Comparison of ENCODE assay signal across 8 cellular contexts in genomic region chr5:133969654-133970324, GRCh38. TPM values are rescaled to one million over a fixed set of nuclear protein-coding genes. Genes with fewer than 3 reads are reported as not detected.
DNase-seq lines count a peak whose midpoint lies in the region; ATAC-seq and TF ChIP-seq lines count a peak whose summit lies in the region.

No MANE protein-coding gene starts in this region.

- no peaks in the 10 kb centered on the region for H3K27me3 Mint-ChIP-seq in stimulated activated naive CD8-positive, alpha-beta T cell treated with anti-CD3 and anti-CD28 coated beads, Interleukin-15, Interleukin-2, amounts not matched to agents 100 ng/mL and 50 ng/mL, for 24 hours
- H3K27me3 Mint-ChIP-seq in activated B cell treated with CpG ODN at 0.5 μM for 24 hours = no peaks in the 10 kb centered on the region

- CTCF ChIA-PET in activated B cell treated with CpG ODN at 0.5 μM for 24 hours (lab: Charles Lee) = interaction anchor here (0.6 to 3.1 kb wide), 11 partner anchors 10 to 858 kb away, joined by 3 to 20 read pairs (median 3); no protein-coding TSS in a partner anchor

- POLR2A ChIA-PET in activated B cell treated with CpG ODN at 0.5 μM for 24 hours (lab: Charles Lee) = interaction anchor here (0.6 to 4.0 kb wide), 17 partner anchors 8 to 918 kb away, joined by 3 to 22 read pairs (median 4); partner anchors contain the start of genes HSPA4 and VDAC1

- peaks cover 50% of the 10 kb centered on the region for H3K36me3 Mint-ChIP-seq in stimulated activated naive CD8-positive, alpha-beta T cell treated with anti-CD3 and anti-CD28 coated beads, Interleukin-15, Interleukin-2, amounts not matched to agents 100 ng/mL and 50 ng/mL, for 24 hours (ENCODE audit: low read depth)
- H3K36me3 Mint-ChIP-seq in activated B cell treated with CpG ODN at 0.5 μM for 24 hours (ENCODE audit: low read depth) = peaks cover 62% of the 10 kb centered on the region

- no peak for DNase-seq in stimulated activated naive CD8-positive, alpha-beta T cell treated with anti-CD3 and anti-CD28 coated beads, Interleukin-15, Interleukin-2, amounts not matched to agents 100 U/mL and 50 U/mL, for 24 hours
- DNase-seq in activated B cell treated with CpG ODN at 0.5 μM for 24 hours (no peak), kidney epithelial cell (ENCODE audit: low read depth) (peak; percentile 52), SK-N-DZ (ENCODE audit: low spot score) (no peak), NCI-H187 treated with DMSO at 0.1 percent for 48 hours (lab: John Stamatoyannopoulos, UW) (no peak)
- no peak for DNase-seq in stimulated activated CD4-positive, alpha-beta T cell treated with anti-CD3 and anti-CD28 coated beads, Interleukin-2, amount 100 ng/mL, for 24 hours

- no peak overlapping the region for H3K4me3 ChIP-seq in kidney epithelial cell (ENCODE audit: low read depth, low read length)

- no peaks in the 10 kb centered on the region for H3K36me3 ChIP-seq in kidney epithelial cell (ENCODE audit: control insufficient read depth, insufficient read depth, low read length)

- peaks cover 52% of the 10 kb centered on the region for H3K4me1 Mint-ChIP-seq in stimulated activated naive CD8-positive, alpha-beta T cell treated with anti-CD3 and anti-CD28 coated beads, Interleukin-15, Interleukin-2, amounts not matched to agents 100 ng/mL and 50 ng/mL, for 24 hours (ENCODE audit: low read depth)
- peaks cover 50% of the 10 kb centered on the region for H3K4me1 Mint-ChIP-seq in activated B cell treated with CpG ODN at 0.5 μM for 24 hours

- H3K27me3 ChIP-seq in kidney epithelial cell (ENCODE audit: control insufficient read depth, insufficient read depth, low read length) = no peaks in the 10 kb centered on the region

- no peaks in the 10 kb centered on the region for H3K9me3 Mint-ChIP-seq in stimulated activated naive CD8-positive, alpha-beta T cell treated with anti-CD3 and anti-CD28 coated beads, Interleukin-15, Interleukin-2, amounts not matched to agents 100 ng/mL and 50 ng/mL, for 24 hours
- no peaks in the 10 kb centered on the region for H3K9me3 Mint-ChIP-seq in activated B cell treated with CpG ODN at 0.5 μM for 24 hours

- no peak for ATAC-seq in stimulated activated naive CD8-positive, alpha-beta T cell treated with anti-CD3 and anti-CD28 coated beads, Interleukin-15, Interleukin-2, amounts not matched to agents 100 U/mL and 50 U/mL, for 24 hours
- ATAC-seq in activated B cell treated with CpG ODN at 0.5 μM for 24 hours (ENCODE audit: low read depth) (peak; percentile 25), HG03108 (IDR thresholded peaks at IDR 0.05; ENCODE audit: unreplicated experiment) (no peak)

- peak overlapping the region; percentile 94 for H3K27ac Mint-ChIP-seq in stimulated activated naive CD8-positive, alpha-beta T cell treated with anti-CD3 and anti-CD28 coated beads, Interleukin-15, Interleukin-2, amounts not matched to agents 100 ng/mL and 50 ng/mL, for 24 hours
- peak overlapping the region; percentile 96 for H3K27ac Mint-ChIP-seq in activated B cell treated with CpG ODN at 0.5 μM for 24 hours

- peak overlapping the region; percentile 93 for H3K4me3 Mint-ChIP-seq in stimulated activated naive CD8-positive, alpha-beta T cell treated with anti-CD3 and anti-CD28 coated beads, Interleukin-15, Interleukin-2, amounts not matched to agents 100 ng/mL and 50 ng/mL, for 24 hours
- peak overlapping the region; percentile 95 for H3K4me3 Mint-ChIP-seq in activated B cell treated with CpG ODN at 0.5 μM for 24 hours

- no peak for TF ChIP-seq CTCF in activated B cell treated with CpG ODN at 0.5 μM for 24 hours (IDR thresholded peaks at IDR 0.05)
- TF ChIP-seq CTCF in kidney epithelial cell (IDR thresholded peaks at IDR 0.05; ENCODE audit: insufficient read depth, low read length, poor library complexity, severe bottlenecking) = no peak

- intact Hi-C loops in activated B cell treated with CpG ODN at 0.5 μM for 24 hours (cut with micrococcal nuclease) = loop anchor here (1.0 to 10.0 kb wide), 3 partner anchors 63 to 917 kb away; partner anchors contain the start of gene HSPA4

RNA-seq across cellular contexts. Expression of gene C5orf15, which starts 1.4 kb away (rescaled TPM):
- total RNA-seq in activated B cell treated with CpG ODN at 0.5 μM for 24 hours (25.5 and 25.7 TPM in 2 replicates), kidney epithelial cell (70.2 and 78.0 TPM in 2 replicates)
- polyA plus RNA-seq in SK-N-DZ (2014; cell fraction: cytosol; rRNA removed) = 71.5 and 78.8 TPM in 2 replicates
- 29.8 and 42.3 TPM in 2 replicates for polyA plus RNA-seq in SK-N-DZ (2014; cell fraction: nucleus; rRNA removed)

RNA-seq across cellular contexts. Expression of gene VDAC1, which starts 35.0 kb away (rescaled TPM):
- total RNA-seq in activated B cell treated with CpG ODN at 0.5 μM for 24 hours = 158 and 164 TPM in 2 replicates
- 230 and 238 TPM in 2 replicates for total RNA-seq in kidney epithelial cell
- polyA plus RNA-seq in SK-N-DZ (2014; cell fraction: cytosol; rRNA removed) = 259 and 280 TPM in 2 replicates
- 115 and 147 TPM in 2 replicates for polyA plus RNA-seq in SK-N-DZ (2014; cell fraction: nucleus; rRNA removed)
